In genomic region chr19:34171877-34172660, GRCh38 we compare ENCODE assay signal across 8 cellular contexts. TPM values are rescaled to one million over a fixed set of nuclear protein-coding genes. Genes with fewer than 3 reads are reported as not detected.
DNase-seq lines count a peak whose midpoint lies in the region; ATAC-seq and TF ChIP-seq lines count a peak whose summit lies in the region.

Gene LSM14A (plus strand): TSS chr19:34172504. CDS start chr19:34172643, 139 bp downstream.

- peak within 1 kb of the TSS; percentile 98 for H3K9ac ChIP-seq in Loucy (ENCODE audit: low read depth, low read length, poor library complexity, severe bottlenecking)

- peak within 1 kb of the TSS; percentile 97 for H3K4me2 ChIP-seq in Loucy (ENCODE audit: low read depth, low read length, poor library complexity, severe bottlenecking)

- TF ChIP-seq CTCF in Loucy (conservative IDR thresholded peaks at IDR 0.05; ENCODE audit: low read length) (no peak), foreskin keratinocyte (conservative IDR thresholded peaks at IDR 0.05) (no peak)

- H3K9me2 ChIP-seq in Loucy (replicated peaks; ENCODE audit: low read depth, low read length): no peaks in the 10 kb centered on the region

- H3K36me3 ChIP-seq in Loucy (ENCODE audit: insufficient read depth, low read length): no peaks in the 10 kb centered on the region
- peaks cover 19% of the 10 kb centered on the region for H3K36me3 ChIP-seq in SJCRH30
- H3K36me3 ChIP-seq in neuron (ENCODE audit: insufficient read depth, low read length): peaks cover 25% of the 10 kb centered on the region

- peaks cover 56% of the 10 kb centered on the region for H3K79me2 ChIP-seq in Loucy (ENCODE audit: insufficient read depth, low read length)

- H3K4me1 ChIP-seq in Loucy (ENCODE audit: insufficient read depth, low read length, poor library complexity, severe bottlenecking): peaks cover 23% of the 10 kb centered on the region
- peaks cover 4% of the 10 kb centered on the region; the same call in 1 of the 2 replicates for H3K4me1 ChIP-seq in SJCRH30
- peaks cover 18% of the 10 kb centered on the region for H3K4me1 ChIP-seq in foreskin keratinocyte
- peaks cover 12% of the 10 kb centered on the region for H3K4me1 ChIP-seq in neuron (ENCODE audit: insufficient read depth, low read length)

- peak; percentile 91 for DNase-seq in EL
- DNase-seq in H4 (ENCODE audit: low spot score): peak; percentile 91
- peak; percentile 94 to 96 for DNase-seq in SJCRH30
- peak; percentile 85 for DNase-seq in activated gamma-delta T cell treated with anti-CD3 and anti-CD28 coated beads, Interleukin-2, amount 50 U/mL, for 16 hours (ENCODE audit: low read depth)
- DNase-seq in foreskin keratinocyte: peak; percentile 62 to 81
- peak; percentile 79 for DNase-seq in stromal cell of bone marrow (ENCODE audit: low read depth)

- ATAC-seq in foreskin keratinocyte: peak; percentile 80

- H3K4me3 ChIP-seq in Loucy (ENCODE audit: low read length, poor library complexity, severe bottlenecking) (peak within 1 kb of the TSS; percentile 90), SJCRH30 (peak within 1 kb of the TSS; percentile 99), neuron (ENCODE audit: low read length) (peak within 1 kb of the TSS; percentile 63)

- H3K27ac ChIP-seq in SJCRH30 (peak within 1 kb of the TSS; percentile 99), foreskin keratinocyte (peak within 1 kb of the TSS; percentile 84)

- peak within 1 kb of the TSS; percentile 90 for H2AFZ ChIP-seq in Loucy (ENCODE audit: low read length)
- H2AFZ ChIP-seq in neuron (ENCODE audit: low read depth, low read length): peak within 1 kb of the TSS; percentile 84

- H3K9me3 ChIP-seq in Loucy (ENCODE audit: insufficient read depth, low read depth, low read length) (no peaks in the 10 kb centered on the region), SJCRH30 (replicated peaks) (no peaks in the 10 kb centered on the region), neuron (ENCODE audit: low read length) (no peaks in the 10 kb centered on the region)

- peaks cover 41% of the 10 kb centered on the region for H4K20me1 ChIP-seq in Loucy (ENCODE audit: insufficient read depth, low read length, poor library complexity, severe bottlenecking)

- H3K27me3 ChIP-seq in Loucy (ENCODE audit: insufficient read depth, low read length, poor library complexity, severe bottlenecking) (no peaks in the 10 kb centered on the region), SJCRH30 (no peaks in the 10 kb centered on the region), foreskin keratinocyte (no peaks in the 10 kb centered on the region), neuron (ENCODE audit: insufficient read depth, low read length) (no peaks in the 10 kb centered on the region)

- H3F3A ChIP-seq in Loucy (ENCODE audit: low read depth): no peaks in the 10 kb centered on the region

RNA-seq across cellular contexts. Expression of gene LSM14A, which starts in this region (rescaled TPM):
- total RNA-seq in H4 (2014; rRNA removed; shearing (Covaris generic)): 61.2 and 75.6 TPM in 2 replicates
- 87.4 and 101 TPM in 2 replicates for total RNA-seq in SJCRH30 (2014; rRNA removed; shearing (Covaris generic))
- 74.5 and 91.4 TPM in 2 replicates for total RNA-seq in foreskin keratinocyte
- 35.2 and 38.1 TPM in 2 replicates for polyA plus RNA-seq in foreskin keratinocyte

Comparison
In these comparisons a context has a peak if more than half of its experiments do, and no peak if none do; other contexts are left out.
1. Peak in every context shown above with its lines: DNase-seq, ATAC-seq, H3K4me3 ChIP-seq and H3K27ac ChIP-seq.